Comparison of ENCODE assay signal across 29 cellular contexts in the genomic region with DNA sequence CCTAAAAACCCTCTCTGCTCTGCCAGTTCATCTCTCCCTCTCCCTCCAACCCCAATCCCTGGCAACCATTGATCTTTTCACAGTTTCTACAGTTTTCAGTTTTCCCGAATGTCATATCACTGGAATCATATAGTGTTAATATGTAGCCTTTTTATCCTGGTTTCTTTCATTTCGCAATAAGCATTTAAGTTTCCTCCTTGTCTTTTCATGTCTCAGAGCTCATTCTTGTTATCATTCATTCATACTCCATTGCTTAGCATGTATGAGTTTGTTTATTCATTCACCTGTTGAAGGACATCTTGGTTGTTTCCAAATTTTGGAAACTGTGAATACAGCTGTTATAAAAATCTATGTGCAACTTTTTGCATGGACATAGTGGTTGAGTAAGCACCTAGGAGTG. TPM values are rescaled to one million over a fixed set of nuclear protein-coding genes. Genes with fewer than 3 reads are reported as not detected.
DNase-seq lines count a peak whose midpoint lies in the region; ATAC-seq, FAIRE-seq and TF ChIP-seq lines count a peak whose summit lies in the region.
"Had no signal": no experiment of that assay in that cellular context is flagged by ENCODE, and none has a peak within 500 bp of the region (broad histone marks: within the 10 kb centered on the region; RNA-seq: fewer than 3 reads in every experiment).

No MANE protein-coding gene starts in this region.

- H4K8ac ChIP-seq in IMR-90 (ENCODE audit: low read depth in 2 of 2, low read length in 2 of 2): no peak overlapping the region

- no peak overlapping the region for H2AFZ ChIP-seq in IMR-90 (replicated peaks; ENCODE audit: low read length, poor library complexity)
- no peak overlapping the region for H2AFZ ChIP-seq in K562 (ENCODE audit: low read depth, low read length)

- no peak for TF ChIP-seq CTCF in HEK293 (tag by site-specific recombination; IDR thresholded peaks at IDR 0.05)
- no peak for TF ChIP-seq CTCF in IMR-90 (conservative IDR thresholded peaks at IDR 0.05; ENCODE audit: low read depth, low read length)
- TF ChIP-seq CTCF in K562 (IDR thresholded peaks at IDR 0.05 in 2 of 3, conservative IDR thresholded peaks at IDR 0.05 in 1 of 3; ENCODE audit: insufficient read depth in 2 of 3, low read depth in 1 of 3, low read length in 3 of 3): no peak
- TF ChIP-seq CTCF in glutamatergic neuron (IDR thresholded peaks at IDR 0.05; ENCODE audit: partially characterized antibody, unreplicated experiment): no peak

- CTCF ChIA-PET in HEK293 (lab: Yijun Ruan, JAX) (interaction anchor here (0.7 kb wide), 1 partner anchor 646 kb away, joined by 5 read pairs; no protein-coding TSS in a partner anchor), IMR-90 (lab: Yijun Ruan, JAX) (no interaction called here), K562 (lab: Yijun Ruan, JAX; ENCODE audit: low intra/inter-chr PET ratio) (no interaction called here)

- H3K4me3 ChIP-seq in HEK293 (ENCODE audit: low read depth, low read length) (no peak overlapping the region), IMR-90 (ENCODE audit: insufficient read depth, low read depth, low read length) (no peak overlapping the region), K562 (no peak overlapping the region)
- H3K4me3 ChIP-seq: BLaER1, GM12878 had no signal

- H3K36me3 Mint-ChIP-seq in glutamatergic neuron (ENCODE audit: unreplicated experiment): peaks cover 4% of the 10 kb centered on the region
- H3K36me3 Mint-ChIP-seq: CD14-positive monocyte; CD4-positive, alpha-beta memory T cell; CD4-positive, CD25-positive, alpha-beta regulatory T cell; CD8-positive, alpha-beta memory T cell had no signal

- H2AK9ac ChIP-seq in IMR-90 (replicated peaks; ENCODE audit: low read depth, low read length, poor library complexity): no peak overlapping the region

- H3K9me1 ChIP-seq in IMR-90 (ENCODE audit: insufficient read depth, low read length): no peaks in the 10 kb centered on the region
- no peaks in the 10 kb centered on the region for H3K9me1 ChIP-seq in K562 (ENCODE audit: control insufficient read depth, insufficient read depth, low read length)

- H3K79me2 ChIP-seq in K562 (ENCODE audit: control insufficient read depth, insufficient read depth, low read length): no peaks in the 10 kb centered on the region

- H3K27me3 Mint-ChIP-seq in glutamatergic neuron (ENCODE audit: unreplicated experiment): peaks cover 29% of the 10 kb centered on the region

- WGBS in IMR-90 (ENCODE audit: extremely low coverage in 2 of 2, insufficient read length in 1 of 2), 2 experiments: no CpG with 5 or more reads among the region's 2 CpGs
- WGBS in K562 (ENCODE audit: insufficient coverage, low coverage, missing lambda C conversion rate): 0% methylated on average over 2 of the region's 2 CpGs

- H3K79me1 ChIP-seq in IMR-90 (ENCODE audit: low read depth in 1 of 2, low read length in 2 of 2): no peaks in the 10 kb centered on the region

- no peak overlapping the region for H2AK5ac ChIP-seq in IMR-90 (ENCODE audit: low read depth, low read length)

- BruUV-seq in IMR-90 (replicated peaks; lab: Mats Ljungman, UMichigan) (no TSS peak), K562 (replicated peaks; lab: Mats Ljungman, UMichigan) (no TSS peak)

- H2BK120ac ChIP-seq in IMR-90 (ENCODE audit: low read depth, low read length): no peak overlapping the region

- no peak overlapping the region for H3K4me3 Mint-ChIP-seq in glutamatergic neuron (ENCODE audit: unreplicated experiment)
- H3K4me3 Mint-ChIP-seq: CD14-positive monocyte; CD4-positive, alpha-beta memory T cell; CD4-positive, CD25-positive, alpha-beta regulatory T cell; CD8-positive, alpha-beta memory T cell had no signal

- no peak overlapping the region for H3K4ac ChIP-seq in IMR-90 (ENCODE audit: low read depth, low read length)

- no peak overlapping the region for H3K27ac ChIP-seq in HEK293 (ENCODE audit: extremely low read depth, low read depth, low read length)
- no peak overlapping the region for H3K27ac ChIP-seq in IMR-90 (ENCODE audit: insufficient read depth, low read length)
- no peak overlapping the region for H3K27ac ChIP-seq in K562 (ENCODE audit: extremely low read depth, low read depth, low read length)
- H3K27ac ChIP-seq: BLaER1 had no signal

- H3K9ac ChIP-seq in IMR-90 (ENCODE audit: low read depth, low read length) (no peak overlapping the region), K562 (ENCODE audit: insufficient read depth in 1 of 2, low read depth in 2 of 2, low read length in 2 of 2) (no peak overlapping the region)
- H3K9ac ChIP-seq: BLaER1 had no signal

- in situ Hi-C loops in IMR-90 (cut with MboI; ENCODE audit: low sequenced_read_pairs) (no loop called here), K562 (cut with MboI) (no loop called here)

- no peak overlapping the region for H3K18ac ChIP-seq in IMR-90 (ENCODE audit: low read depth, low read length)

- no peak overlapping the region for H3K56ac ChIP-seq in IMR-90 (ENCODE audit: extremely low read depth, insufficient read depth, low read length)

- no peak overlapping the region for H4K91ac ChIP-seq in IMR-90 (ENCODE audit: insufficient read depth, low read depth, low read length)

- H2BK5ac ChIP-seq in IMR-90 (ENCODE audit: low read depth, low read length, poor library complexity, severe bottlenecking): no peak overlapping the region

- H3K36me3 ChIP-seq in HEK293 (ENCODE audit: control insufficient read depth in 2 of 2, insufficient read depth in 1 of 2, low read length in 2 of 2) (no peaks in the 10 kb centered on the region), IMR-90 (ENCODE audit: control insufficient read depth, insufficient read depth, low read length) (no peaks in the 10 kb centered on the region), K562 (ENCODE audit: control insufficient read depth, insufficient read depth, low read length) (no peaks in the 10 kb centered on the region)
- H3K36me3 ChIP-seq: BE2C, BLaER1 had no signal

- TF ChIP-seq EP300 in K562 (IDR thresholded peaks at IDR 0.05; ENCODE audit: low read length): no peak

- H3K4me2 ChIP-seq in IMR-90 (ENCODE audit: low read depth, low read length) (no peak overlapping the region), K562 (ENCODE audit: insufficient read depth, low read length) (no peak overlapping the region)
- H3K4me2 ChIP-seq: BLaER1 had no signal

- H4K20me1 ChIP-seq in IMR-90 (ENCODE audit: insufficient read depth, low read length): no peaks in the 10 kb centered on the region
- no peaks in the 10 kb centered on the region; the same call in 1 of the 2 replicates for H4K20me1 ChIP-seq in K562 (replicated peaks; ENCODE audit: control insufficient read depth, insufficient read depth, low read length)
- H4K20me1 ChIP-seq: BLaER1 had no signal

- H2BK15ac ChIP-seq in IMR-90 (ENCODE audit: low read depth, low read length): no peak overlapping the region

- POLR2A ChIA-PET in HEK293 (lab: Yijun Ruan, JAX) (no interaction called here), IMR-90 (lab: Charles Lee; ENCODE audit: unreplicated experiment) (no interaction called here), K562 (lab: Yijun Ruan, JAX) (no interaction called here)

- H4K5ac ChIP-seq in IMR-90 (ENCODE audit: low read depth, low read length): no peak overlapping the region

- intact Hi-C loops in IMR-90 (cut with micrococcal nuclease) (no loop called here), K562 (cut with micrococcal nuclease) (no loop called here)

- no peak for FAIRE-seq in K562 (lab: Jason Lieb, UNC)
- FAIRE-seq: A204.1, GM12878, GM12892, GM18507, GM19239 had no signal

- peaks cover 25% of the 10 kb centered on the region for H3K9me3 Mint-ChIP-seq in glutamatergic neuron (ENCODE audit: unreplicated experiment)
- H3K9me3 Mint-ChIP-seq: CD14-positive monocyte; CD4-positive, alpha-beta memory T cell; CD4-positive, CD25-positive, alpha-beta regulatory T cell; CD8-positive, alpha-beta memory T cell had no signal

- TF ChIP-seq POLR2A in IMR-90 (IDR thresholded peaks at IDR 0.05; ENCODE audit: low read depth, low read length): no peak
- no peak for TF ChIP-seq POLR2A in K562 (conservative IDR thresholded peaks at IDR 0.05)

- no peak overlapping the region for H3K23ac ChIP-seq in IMR-90 (ENCODE audit: low read depth, low read length)

- H3K4me1 ChIP-seq in HEK293 (ENCODE audit: control insufficient read depth, insufficient read depth, low read length) (no peaks in the 10 kb centered on the region), IMR-90 (ENCODE audit: control insufficient read depth, insufficient read depth, low read length) (peaks cover 2% of the 10 kb centered on the region; the same call in 1 of the 2 replicates), K562 (replicated peaks in 1 of 2; ENCODE audit: control insufficient read depth in 2 of 2, insufficient read depth in 2 of 2, low read length in 2 of 2) (peaks cover 3 to 9% of the 10 kb centered on the region in 2 experiments; a peak in 4 of 5 replicates)
- H3K4me1 ChIP-seq: BE2C had no signal

- H2BK20ac ChIP-seq in IMR-90 (ENCODE audit: low read depth, low read length): no peak overlapping the region

- dilution Hi-C loops in IMR-90 (cut with HindIII; ENCODE audit: low sequenced_read_pairs, unreplicated experiment): no loop called here

- peak overlapping the region; percentile 7 for H3K27ac Mint-ChIP-seq in glutamatergic neuron (ENCODE audit: unreplicated experiment)
- H3K27ac Mint-ChIP-seq: CD14-positive monocyte; CD4-positive, alpha-beta memory T cell; CD4-positive, CD25-positive, alpha-beta regulatory T cell; CD8-positive, alpha-beta memory T cell had no signal

- no peak for DNase-seq in IMR-90
- DNase-seq in K562 (ENCODE audit: extremely low read depth in 1 of 4, low spot score in 3 of 4): no peak
- DNase-seq in glutamatergic neuron: no peak
- DNase-seq in NCI-H2227 (lab: John Stamatoyannopoulos, UW; ENCODE audit: unreplicated experiment): no peak
- DNase-seq in NCI-H1105 (lab: John Stamatoyannopoulos, UW): no peak
- DNase-seq: 8988T; ACHN; BE2C; C1 segment of cervical spinal cord; CD4-positive, alpha-beta memory T cell; CD4-positive, CD25-positive, alpha-beta regulatory T cell; CD8-positive, alpha-beta memory T cell; COR-L47; DMS 273 treated with DMSO at 0.1 percent for 48 hours; DMS153; DMS53; DMS79; DND-41; EL; GDM1 had no signal

- TF ChIP-seq RAD21 in IMR-90 (IDR thresholded peaks at IDR 0.05; ENCODE audit: low read length) (no peak), K562 (CRISPR knock-in tag; conservative IDR thresholded peaks at IDR 0.05 in 1 of 2, IDR thresholded peaks at IDR 0.05 in 1 of 2) (no peak)

- H3K9me3 ChIP-seq in HEK293 (ENCODE audit: control insufficient read depth, insufficient read depth, low read depth, low read length): no peaks in the 10 kb centered on the region
- no peaks in the 10 kb centered on the region for H3K9me3 ChIP-seq in IMR-90 (ENCODE audit: control insufficient read depth, insufficient read depth, low read length)
- H3K9me3 ChIP-seq in K562 (replicated peaks; ENCODE audit: control insufficient read depth, insufficient read depth, low read depth, low read length): no peaks in the 10 kb centered on the region
- H3K9me3 ChIP-seq: BE2C, BLaER1 had no signal

- ATAC-seq in IMR-90 (ENCODE audit: low read depth): no peak
- ATAC-seq in K562: no peak
- ATAC-seq in GM18519 (IDR thresholded peaks at IDR 0.05; ENCODE audit: low FRiP score, unreplicated experiment): no peak
- ATAC-seq: GM12878 had no signal

- H3K14ac ChIP-seq in IMR-90 (replicated peaks; ENCODE audit: low read depth, low read length): no peak overlapping the region

- peaks cover 8% of the 10 kb centered on the region for H3K4me1 Mint-ChIP-seq in glutamatergic neuron (ENCODE audit: low read depth, unreplicated experiment)

- peaks cover 39% of the 10 kb centered on the region for H3K27me3 ChIP-seq in IMR-90 (ENCODE audit: control insufficient read depth, insufficient read depth, low read length)
- H3K27me3 ChIP-seq in K562 (ENCODE audit: control insufficient read depth in 2 of 2, insufficient read depth in 2 of 2, low read length in 2 of 2): peaks cover 28 to 35% of the 10 kb centered on the region in 2 experiments; a peak in 4 of 5 replicates
- H3K27me3 ChIP-seq: BE2C, BLaER1 had no signal

RNA-seq across cellular contexts. Expression of a gene that starts 5.5 kb away (rescaled TPM):
- 28.3 and 30.3 TPM in 2 replicates for total RNA-seq in IMR-90 (2012; rRNA removed)
- 20.2 and 23.6 TPM in 2 replicates for polyA plus RNA-seq in IMR-90 (2012; rRNA removed)
- polyA plus RNA-seq in IMR-90 (2012; cell fraction: cytosol; rRNA removed): 14.9 and 15.2 TPM in 2 replicates
- 27.5 and 126 TPM in 2 replicates for polyA plus RNA-seq in IMR-90 (2012; cell fraction: nucleus; rRNA removed; ENCODE audit: low replicate concordance)
- 50.4 and 99.7 TPM in 2 replicates for total RNA-seq in K562 (2011; cell fraction: chromatin; rRNA removed; ENCODE audit: low replicate concordance)
- 29.4 and 29.6 TPM in 2 replicates for total RNA-seq in K562 (2011; cell fraction: nucleolus; rRNA removed)
- total RNA-seq in K562 (2011; cell fraction: nucleoplasm; rRNA removed): 45.9 and 53.0 TPM in 2 replicates
- total RNA-seq in K562 (2014; rRNA removed): 27.9 and 28.4 TPM in 2 replicates
- 25.4 and 28.4 TPM in 2 replicates for total RNA-seq in K562 (2014; rRNA removed; fragmentation: Illumina TruSeq; extraction: Trizol)
- total RNA-seq in K562 (2015; rRNA removed; fragmentation: Illumina TruSeq; extraction: Trizol): 13.4 and 15.8 TPM in 2 replicates
- 32.8 and 33.0 TPM in 2 replicates for total RNA-seq in K562 (2021)
- polyA plus RNA-seq in K562 (2011; rRNA removed): 36.7 and 49.3 TPM in 2 replicates
- 11.9 and 21.9 TPM in 2 replicates for polyA plus RNA-seq in K562 (2011; cell fraction: cytosol; rRNA removed)
- polyA plus RNA-seq in K562 (2011; cell fraction: nucleus; rRNA removed): 58.9 and 69.0 TPM in 2 replicates
- 23.1 and 24.6 TPM in 2 replicates for polyA plus RNA-seq in K562 (2012)
- polyA plus RNA-seq in K562 (2014; fragmentation: Illumina TruSeq; extraction: Trizol): 24.9 and 34.9 TPM in 2 replicates
- 10 to 100 TPM; 11.3 to 18.1 TPM for polyA plus RNA-seq in K562 (2014; fragmentation: Nextera tagmentation; extraction: Ambion mirVana)
- polyA plus RNA-seq in K562 (2014; rRNA removed): 33.0 and 36.9 TPM in 2 replicates
- 27.2 and 35.6 TPM in 2 replicates for polyA minus RNA-seq in K562 (2011; rRNA and poly(A)+ RNA removed)
- 12.0 and 18.8 TPM in 2 replicates for polyA minus RNA-seq in K562 (2011; cell fraction: cytosol; rRNA and poly(A)+ RNA removed)
- 13.5 and 22.7 TPM in 2 replicates for polyA minus RNA-seq in K562 (2011; cell fraction: nucleus; rRNA and poly(A)+ RNA removed)
- 82.4 TPM for total RNA-seq in glutamatergic neuron (ENCODE audit: unreplicated experiment)
